17 cellular contexts compared by ENCODE assay signal in genomic region chr4:46146993-46147392, GRCh38. TPM values are rescaled to one million over a fixed set of nuclear protein-coding genes. Genes with fewer than 3 reads are reported as not detected.
"Had no signal": no experiment of that assay in that cellular context is flagged by ENCODE, and none has a peak within 500 bp of the region (broad histone marks: within the 10 kb centered on the region; RNA-seq: fewer than 3 reads in every experiment).

No MANE protein-coding gene starts in this region.

- ATAC-seq: activated CD4-positive, alpha-beta T cell treated with anti-CD3 and anti-CD28 coated beads for 36 hours; left ventricle myocardium superior; stimulated activated naive CD8-positive, alpha-beta T cell treated with anti-CD3 and anti-CD28 coated beads, Interleukin-15, amount 100 ng/mL, for 72 hours had no signal

- DNase-seq: activated CD4-positive, alpha-beta memory T cell treated with anti-CD3 and anti-CD28 coated beads, Interleukin-2, amount 10 ng/mL, durations not matched to agents 7 days and 5 days; activated CD4-positive, alpha-beta T cell treated with anti-CD3 and anti-CD28 coated beads for 36 hours; activated gamma-delta T cell treated with Interleukin-2 at 50 U/mL for 16 hours; activated naive CD8-positive, alpha-beta T cell treated with anti-CD3 and anti-CD28 coated beads for 36 hours; activated T-cell treated with anti-CD3 and anti-CD28 coated beads, Interleukin-2, amount 50 U/mL, for 48 hours; brain microvascular endothelial cell; dorsolateral prefrontal cortex; esophagus squamous epithelium; foreskin fibroblast; islet precursor cell; left ventricle myocardium superior; stimulated activated CD4-positive, alpha-beta T cell treated with anti-CD3 and anti-CD28 coated beads, Interleukin-4, amount 100 ng/mL, for 1 hour; stimulated activated naive CD8-positive, alpha-beta T cell treated with anti-CD3 and anti-CD28 coated beads, Interleukin-15, amount 100 ng/mL, for 72 hours had no signal

RNA-seq across cellular contexts. Expression of gene GABRG1, which starts 23.1 kb away (rescaled TPM):
- total RNA-seq: activated CD4-positive, alpha-beta memory T cell treated with anti-CD3 and anti-CD28 coated beads, Interleukin-2, amount 10 ng/mL, durations not matched to agents 7 days and 5 days; activated CD4-positive, alpha-beta T cell treated with anti-CD3 and anti-CD28 coated beads for 36 hours; activated naive CD8-positive, alpha-beta T cell treated with anti-CD3 and anti-CD28 coated beads for 36 hours; esophagus squamous epithelium; left ventricle myocardium superior; osteoblast; pulmonary artery endothelial cell; T-helper 2 cell treated with Interferon-gamma antibody and Interleukin-4, amounts not matched to agents 100 ng/mL and 5 ng/mL, for 36 hours; thoracic aorta had no signal
